1 cellular context compared by ENCODE assay signal in the genomic region with DNA sequence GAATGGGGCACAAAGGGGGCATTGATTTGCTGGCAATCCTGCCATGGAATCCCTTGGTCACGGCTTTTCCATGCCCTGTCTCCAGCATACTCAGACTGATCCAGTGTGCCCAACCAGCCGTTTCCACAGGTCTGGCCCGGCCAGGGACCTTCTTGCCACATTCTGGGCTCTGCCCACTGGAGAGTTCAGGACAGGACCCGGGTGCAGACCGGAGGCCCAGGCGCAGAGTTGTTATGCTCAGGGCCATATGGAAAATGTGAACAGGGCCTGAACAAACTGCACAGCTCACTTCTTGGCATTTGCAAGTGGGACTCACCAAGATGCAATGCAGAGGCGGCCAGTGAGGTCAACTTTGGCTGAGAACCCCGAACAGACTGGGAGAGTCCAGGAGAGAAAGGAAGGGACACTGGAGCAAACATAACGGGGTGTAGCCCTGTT.
A peak's percentile ranks its signal among the peaks of the same experiment; 100 is the strongest.
TF ChIP-seq lines count a peak whose summit lies in the region.

No MANE protein-coding gene starts in this region.

TF ChIP-seq in SK-N-SH, 30 proteins besides CTCF, POLR2A, EP300 and RAD21 (continued from another document):
- TF ChIP-seq, protein P1, sequence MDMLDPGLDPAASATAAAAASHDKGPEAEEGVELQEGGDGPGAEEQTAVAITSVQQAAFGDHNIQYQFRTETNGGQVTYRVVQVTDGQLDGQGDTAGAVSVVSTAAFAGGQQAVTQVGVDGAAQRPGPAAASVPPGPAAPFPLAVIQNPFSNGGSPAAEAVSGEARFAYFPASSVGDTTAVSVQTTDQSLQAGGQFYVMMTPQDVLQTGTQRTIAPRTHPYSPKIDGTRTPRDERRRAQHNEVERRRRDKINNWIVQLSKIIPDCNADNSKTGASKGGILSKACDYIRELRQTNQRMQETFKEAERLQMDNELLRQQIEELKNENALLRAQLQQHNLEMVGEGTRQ (IDR thresholded peaks at IDR 0.05; ENCODE audit: borderline replicate concordance, low read depth, low read length): no peak
- TF ChIP-seq GABPA (IDR thresholded peaks at IDR 0.05; ENCODE audit: low read depth) (no peak), RXRA (IDR thresholded peaks at IDR 0.05; ENCODE audit: borderline replicate concordance, low read depth) (peak; percentile 53; the same call in 1 of the 2 replicates), TAF1 (IDR thresholded peaks at IDR 0.05; ENCODE audit: borderline replicate concordance, low read depth, low read length) (no peak), SMC3 (IDR thresholded peaks at IDR 0.05; ENCODE audit: low read depth, low read length) (no peak), FOXM1 (IDR thresholded peaks at IDR 0.05; ENCODE audit: low read depth) (no peak), TCF12 (IDR thresholded peaks at IDR 0.05) (peak; percentile 96), POLR2AphosphoS5 (IDR thresholded peaks at IDR 0.05; ENCODE audit: low read depth, low read length) (peak; percentile 51; the same call in 1 of the 2 replicates), SIN3A (IDR thresholded peaks at IDR 0.05; ENCODE audit: borderline replicate concordance, low read depth, low read length) (no peak), ZBTB33 (IDR thresholded peaks at IDR 0.05; ENCODE audit: borderline replicate concordance, low read depth) (no peak), RCOR1 (IDR thresholded peaks at IDR 0.05; ENCODE audit: low read length) (no peak), NFIC (IDR thresholded peaks at IDR 0.05; ENCODE audit: borderline replicate concordance) (peak; percentile 92), YY1 (IDR thresholded peaks at IDR 0.05; ENCODE audit: low read depth) (0 out of 2 replicates have a peak, but pooled peaks have one; percentile 8), RFX5 (IDR thresholded peaks at IDR 0.05; ENCODE audit: low read length) (no peak), FOSL2 (IDR thresholded peaks at IDR 0.05; ENCODE audit: borderline replicate concordance, low read depth) (peak; percentile 72), GATA2 (CRISPR knock-in tag; IDR thresholded peaks at IDR 0.05) (no peak), NRF1 (IDR thresholded peaks at IDR 0.05; ENCODE audit: low read depth, low read length) (no peak), JUND (IDR thresholded peaks at IDR 0.05) (peak; percentile 75), TEAD4 (IDR thresholded peaks at IDR 0.05; ENCODE audit: borderline replicate concordance, insufficient read depth) (peak; percentile 82; the same call in 1 of the 2 replicates), MXI1 (IDR thresholded peaks at IDR 0.05; ENCODE audit: low read depth, low read length) (no peak)
- TF ChIP-seq, protein P2, sequence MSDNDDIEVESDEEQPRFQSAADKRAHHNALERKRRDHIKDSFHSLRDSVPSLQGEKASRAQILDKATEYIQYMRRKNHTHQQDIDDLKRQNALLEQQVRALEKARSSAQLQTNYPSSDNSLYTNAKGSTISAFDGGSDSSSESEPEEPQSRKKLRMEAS (IDR thresholded peaks at IDR 0.05; ENCODE audit: low read depth): peak; percentile 24; the same call in 1 of the 2 replicates
- TF ChIP-seq, protein P3, sequence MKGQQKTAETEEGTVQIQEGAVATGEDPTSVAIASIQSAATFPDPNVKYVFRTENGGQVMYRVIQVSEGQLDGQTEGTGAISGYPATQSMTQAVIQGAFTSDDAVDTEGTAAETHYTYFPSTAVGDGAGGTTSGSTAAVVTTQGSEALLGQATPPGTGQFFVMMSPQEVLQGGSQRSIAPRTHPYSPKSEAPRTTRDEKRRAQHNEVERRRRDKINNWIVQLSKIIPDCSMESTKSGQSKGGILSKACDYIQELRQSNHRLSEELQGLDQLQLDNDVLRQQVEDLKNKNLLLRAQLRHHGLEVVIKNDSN (IDR thresholded peaks at IDR 0.05; ENCODE audit: borderline replicate concordance, low read depth): no peak
